Comparison of ENCODE assay signal across 9 cellular contexts in the genomic region with DNA sequence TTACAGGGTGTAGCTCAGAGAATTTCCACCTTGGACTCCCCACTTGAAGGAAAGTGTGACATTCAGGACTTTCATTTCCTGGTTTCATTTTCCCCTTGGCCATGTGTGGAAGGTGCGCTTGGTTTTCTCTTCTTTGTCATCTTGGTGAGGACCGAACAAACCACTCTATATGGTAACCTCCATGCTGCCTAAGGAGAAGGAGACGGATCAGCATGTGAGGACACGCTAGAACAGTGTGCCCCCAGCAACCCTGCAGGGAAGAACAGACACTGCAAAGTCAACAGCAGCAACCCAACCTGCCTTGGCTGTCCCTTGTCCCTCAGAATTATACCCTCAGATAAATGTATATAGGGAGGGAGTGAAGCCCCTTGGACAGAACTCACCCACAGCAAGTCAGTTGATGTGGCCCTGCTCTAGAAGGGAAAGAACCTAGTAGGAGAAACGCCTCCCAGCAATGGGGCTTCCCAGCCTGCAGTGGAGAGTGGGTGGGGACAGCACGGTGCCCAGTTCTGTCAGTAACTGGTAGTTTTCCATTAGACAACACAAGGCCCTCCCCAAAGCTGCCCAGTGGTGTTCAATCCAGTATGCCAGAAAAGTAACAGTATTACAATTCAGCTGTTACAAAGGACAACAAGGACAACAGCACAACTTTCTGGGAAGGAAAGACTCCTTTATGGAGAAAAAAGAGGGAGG.
DNase-seq lines count a peak whose midpoint lies in the region; ATAC-seq lines count a peak whose summit lies in the region.
"Had no signal": no experiment of that assay in that cellular context is flagged by ENCODE, and none has a peak within 500 bp of the region (broad histone marks: within the 10 kb centered on the region; RNA-seq: fewer than 3 reads in every experiment).

No MANE protein-coding gene starts in this region.

- peaks cover 28% of the 10 kb centered on the region for H3K27me3 Mint-ChIP-seq in activated naive CD8-positive, alpha-beta T cell treated with anti-CD3 and anti-CD28 coated beads, Interleukin-2, amount 50 U/mL, for 24 hours

- peak; percentile 56 for DNase-seq in activated naive CD8-positive, alpha-beta T cell treated with anti-CD3 and anti-CD28 coated beads, Interleukin-2, amount 50 U/mL, for 24 hours
- DNase-seq in RPMI8226, result no peak
- DNase-seq in HPDE6-E6E7 (ENCODE audit: extremely low spot score), result no peak
- DNase-seq in NCI-H1092 (lab: John Stamatoyannopoulos, UW), result no peak
- DNase-seq: islet precursor cell, NCI-H82 had no signal

- no peaks in the 10 kb centered on the region for H3K36me3 Mint-ChIP-seq in activated naive CD8-positive, alpha-beta T cell treated with anti-CD3 and anti-CD28 coated beads, Interleukin-2, amount 50 U/mL, for 24 hours (ENCODE audit: low read depth)

- H3K9me3 Mint-ChIP-seq in activated naive CD8-positive, alpha-beta T cell treated with anti-CD3 and anti-CD28 coated beads, Interleukin-2, amount 50 U/mL, for 24 hours, result peaks cover 15% of the 10 kb centered on the region

- ATAC-seq in GM18508 (IDR thresholded peaks at IDR 0.05; ENCODE audit: insufficient read depth, unreplicated experiment), result peak; percentile 55
- peak; percentile 50 for ATAC-seq in GM19438 (IDR thresholded peaks at IDR 0.05; ENCODE audit: low read depth, unreplicated experiment)
- peak; percentile 79 for ATAC-seq in HG03095 (IDR thresholded peaks at IDR 0.05; ENCODE audit: unreplicated experiment)
- ATAC-seq in activated naive CD8-positive, alpha-beta T cell treated with anti-CD3 and anti-CD28 coated beads, Interleukin-2, amount 50 U/mL, for 24 hours, result peak; percentile 88

- H3K27ac Mint-ChIP-seq in activated naive CD8-positive, alpha-beta T cell treated with anti-CD3 and anti-CD28 coated beads, Interleukin-2, amount 50 U/mL, for 24 hours, result peak overlapping the region; percentile 77

- H3K4me3 Mint-ChIP-seq in activated naive CD8-positive, alpha-beta T cell treated with anti-CD3 and anti-CD28 coated beads, Interleukin-2, amount 50 U/mL, for 24 hours, result peak overlapping the region; percentile 0

- peaks cover 23% of the 10 kb centered on the region for H3K4me1 Mint-ChIP-seq in activated naive CD8-positive, alpha-beta T cell treated with anti-CD3 and anti-CD28 coated beads, Interleukin-2, amount 50 U/mL, for 24 hours
